In genomic region chr9:27194401-27195091, GRCh38 we compare ENCODE assay signal across 8 cellular contexts.
A peak's percentile ranks its signal among the peaks of the same experiment; 100 is the strongest.
DNase-seq lines count a peak whose midpoint lies in the region; ATAC-seq and TF ChIP-seq lines count a peak whose summit lies in the region.
"Had no signal": no experiment of that assay in that cellular context is flagged by ENCODE, and none has a peak within 500 bp of the region (broad histone marks: within the 10 kb centered on the region; RNA-seq: fewer than 3 reads in every experiment).

No MANE protein-coding gene starts in this region.

- no peaks in the 10 kb centered on the region for H3K79me2 ChIP-seq in OCI-LY3 (ENCODE audit: low read length)

- no peaks in the 10 kb centered on the region for H3K9me3 ChIP-seq in OCI-LY3 (ENCODE audit: insufficient read depth, low read length)
- H3K9me3 ChIP-seq in CD8-positive, alpha-beta T cell (ENCODE audit: low read length): no peaks in the 10 kb centered on the region
- H3K9me3 ChIP-seq: testis had no signal

- H4K20me1 ChIP-seq in OCI-LY3 (ENCODE audit: insufficient read depth, low read length): no peaks in the 10 kb centered on the region

- peak; percentile 92 for DNase-seq in HCEC 1CT
- peak; percentile 80 for DNase-seq in fibroblast of pulmonary artery (ENCODE audit: low read depth)
- DNase-seq in stimulated activated naive CD8-positive, alpha-beta T cell treated with anti-CD3 and anti-CD28 coated beads, Interleukin-15, Interleukin-2, amounts not matched to agents 100 U/mL and 50 U/mL, for 24 hours: no peak
- no peak for DNase-seq in CD8-positive, alpha-beta T cell
- no peak for DNase-seq in HuH-7 (ENCODE audit: low spot score)
- no peak for DNase-seq in GM13976 (ENCODE audit: low spot score)
- DNase-seq: testis had no signal

- POLR2A ChIA-PET in CD8-positive, alpha-beta T cell (lab: Charles Lee): no interaction called here

- no peaks in the 10 kb centered on the region for H3K4me1 Mint-ChIP-seq in CD8-positive, alpha-beta T cell (ENCODE audit: low read depth)

- in situ Hi-C loops in GM13976 (cut with MboI; ENCODE audit: low sequenced_read_pairs, unreplicated experiment): no loop called here

- H3K9me3 Mint-ChIP-seq in CD8-positive, alpha-beta T cell: no peaks in the 10 kb centered on the region

- CTCF ChIA-PET in CD8-positive, alpha-beta T cell (lab: Charles Lee): no interaction called here

- H2AFZ ChIP-seq in OCI-LY3 (ENCODE audit: low read depth, low read length): peak overlapping the region; percentile 60; the same call in 1 of the 2 replicates

- H3K27me3 ChIP-seq in OCI-LY3 (ENCODE audit: low read depth, low read length): peaks cover 8% of the 10 kb centered on the region; the same call in 1 of the 2 replicates
- no peaks in the 10 kb centered on the region for H3K27me3 ChIP-seq in CD8-positive, alpha-beta T cell (ENCODE audit: insufficient read depth, low read length)
- H3K27me3 ChIP-seq: testis had no signal

- no peaks in the 10 kb centered on the region for H3K36me3 Mint-ChIP-seq in CD8-positive, alpha-beta T cell

- H3K36me3 ChIP-seq in OCI-LY3 (replicated peaks; ENCODE audit: low read depth, low read length): no peaks in the 10 kb centered on the region
- no peaks in the 10 kb centered on the region for H3K36me3 ChIP-seq in CD8-positive, alpha-beta T cell (ENCODE audit: insufficient read depth, low read length)

- no peak overlapping the region for H3K9ac ChIP-seq in OCI-LY3 (ENCODE audit: low read length)

- H3K4me2 ChIP-seq in OCI-LY3 (ENCODE audit: low read length): 0 out of 2 replicates have a peak overlapping the region, but pooled peaks have one; percentile 24

- H3K27me3 Mint-ChIP-seq in CD8-positive, alpha-beta T cell (ENCODE audit: low read depth): peaks cover 5% of the 10 kb centered on the region

- H3K4me1 ChIP-seq in OCI-LY3 (ENCODE audit: low read length): peaks cover 11% of the 10 kb centered on the region
- no peaks in the 10 kb centered on the region for H3K4me1 ChIP-seq in CD8-positive, alpha-beta T cell (ENCODE audit: insufficient read depth, low read length)
- H3K4me1 ChIP-seq: testis had no signal

- H3K27ac ChIP-seq in OCI-LY3 (ENCODE audit: low read length): no peak overlapping the region
- no peak overlapping the region for H3K27ac ChIP-seq in CD8-positive, alpha-beta T cell (ENCODE audit: low read depth, low read length)
- H3K27ac ChIP-seq: testis had no signal

- peak; percentile 67 for ATAC-seq in stimulated activated naive CD8-positive, alpha-beta T cell treated with anti-CD3 and anti-CD28 coated beads, Interleukin-15, Interleukin-2, amounts not matched to agents 100 U/mL and 50 U/mL, for 24 hours
- no peak for ATAC-seq in CD8-positive, alpha-beta T cell

- H3K4me3 ChIP-seq in OCI-LY3 (ENCODE audit: low read length) (no peak overlapping the region), fibroblast of pulmonary artery (replicated peaks; ENCODE audit: low read depth, low read length) (no peak overlapping the region)
- no peak overlapping the region for H3K4me3 ChIP-seq in CD8-positive, alpha-beta T cell (ENCODE audit: low read depth, low read length)
- H3K4me3 ChIP-seq: testis had no signal

- TF ChIP-seq CTCF in OCI-LY3 (IDR thresholded peaks at IDR 0.05; ENCODE audit: low read depth, low read length): no peak
- no peak for TF ChIP-seq CTCF in fibroblast of pulmonary artery (IDR thresholded peaks at IDR 0.05; ENCODE audit: low read length, missing control alignments)
- no peak for TF ChIP-seq CTCF in CD8-positive, alpha-beta T cell (IDR thresholded peaks at IDR 0.05)
- TF ChIP-seq CTCF in GM13976 (IDR thresholded peaks at IDR 0.05; ENCODE audit: borderline replicate concordance, control extremely low read depth, extremely low read depth, insufficient read depth, missing control alignments): no peak

- no peak overlapping the region for H3K27ac Mint-ChIP-seq in CD8-positive, alpha-beta T cell

- intact Hi-C loops in CD8-positive, alpha-beta T cell (cut with DNase I, micrococcal nuclease): no loop called here

- H3K4me3 Mint-ChIP-seq in CD8-positive, alpha-beta T cell: no peak overlapping the region

Comparison
In these comparisons a context has a peak if more than half of its experiments do, and no peak if none do; other contexts are left out.
1. DNase-seq: peak in HCEC 1CT (single experiment) and fibroblast of pulmonary artery (single experiment); none in stimulated activated naive CD8-positive, alpha-beta T cell treated with anti-CD3 and anti-CD28 coated beads, Interleukin-15, Interleukin-2, amounts not matched to agents 100 U/mL and 50 U/mL, for 24 hours (single experiment), CD8-positive, alpha-beta T cell (0 of 7), HuH-7 (single experiment) and GM13976 (single experiment).